11 cellular contexts compared by ENCODE assay signal in the genomic region with DNA sequence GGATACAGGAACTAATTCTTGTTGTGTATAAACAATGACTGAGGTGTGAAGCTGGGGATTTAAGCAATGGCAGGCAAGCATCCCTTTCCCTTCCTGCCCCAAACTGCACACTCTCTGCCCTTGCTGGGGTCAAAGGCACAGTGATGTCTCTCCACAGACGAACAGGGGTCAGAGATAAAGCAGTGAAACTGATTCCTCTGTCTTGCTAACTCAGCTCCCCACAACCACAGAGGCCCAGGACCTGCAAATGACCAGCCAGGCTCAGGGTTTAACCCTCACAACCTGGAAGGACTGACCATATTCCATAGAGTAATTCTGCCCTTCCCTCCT.
A peak's percentile ranks its signal among the peaks of the same experiment; 100 is the strongest.
DNase-seq lines count a peak whose midpoint lies in the region; ATAC-seq and TF ChIP-seq lines count a peak whose summit lies in the region.
"Had no signal": no experiment of that assay in that cellular context is flagged by ENCODE, and none has a peak within 500 bp of the region (broad histone marks: within the 10 kb centered on the region; RNA-seq: fewer than 3 reads in every experiment).

No MANE protein-coding gene starts in this region.

- H3K36me3 ChIP-seq in Panc1 (ENCODE audit: control insufficient read depth, insufficient read depth, low read length) (no peaks in the 10 kb centered on the region), mucosa of stomach (ENCODE audit: control insufficient read depth, insufficient read depth, low read length) (no peaks in the 10 kb centered on the region)
- H3K36me3 ChIP-seq: brain microvascular endothelial cell, tibial nerve had no signal

- peak overlapping the region; percentile 62 for H3K4me3 ChIP-seq in GM12865 (ENCODE audit: low read depth, low read length)
- peak overlapping the region; percentile 29 to 60; a peak in 3 of 4 replicates for H3K4me3 ChIP-seq in Panc1 (ENCODE audit: low read depth in 2 of 2, low read length in 2 of 2)
- no peak overlapping the region for H3K4me3 ChIP-seq in mucosa of stomach (ENCODE audit: low read length)

- peak; percentile 64 for DNase-seq in GM12865 (ENCODE audit: low read depth)
- DNase-seq in Panc1 (ENCODE audit: low read depth, low spot score): no peak
- no peak for DNase-seq in SKM-1 treated with dmso at 0.1 percent for 144 hours (lab: John Stamatoyannopoulos, UW; ENCODE audit: unreplicated experiment)
- DNase-seq in superior temporal gyrus (ENCODE audit: extremely low spot score): no peak
- DNase-seq in germinal center (ENCODE audit: low spot score): no peak
- no peak for DNase-seq in DMS153 (lab: John Stamatoyannopoulos, UW)
- DNase-seq: NCI-H146 had no signal

- H3K9ac ChIP-seq in mucosa of stomach (ENCODE audit: low read length): peak overlapping the region; percentile 19

- H3K27ac ChIP-seq in Panc1 (ENCODE audit: low read length): peak overlapping the region; percentile 83
- H3K27ac ChIP-seq: brain microvascular endothelial cell had no signal

- BruUV-seq in Panc1 (replicated peaks; lab: Mats Ljungman, UMichigan): no TSS peak

- POLR2A ChIA-PET in Panc1 (lab: Charles Lee): no interaction called here

- H3K9me3 ChIP-seq in Panc1 (ENCODE audit: control insufficient read depth, insufficient read depth, low read depth, low read length) (no peaks in the 10 kb centered on the region), mucosa of stomach (ENCODE audit: control insufficient read depth, low read length) (no peaks in the 10 kb centered on the region)
- H3K9me3 ChIP-seq: tibial nerve had no signal

- H3K27me3 ChIP-seq in Panc1 (ENCODE audit: control insufficient read depth, insufficient read depth, low read length) (no peaks in the 10 kb centered on the region), mucosa of stomach (ENCODE audit: control insufficient read depth, insufficient read depth, low read length) (no peaks in the 10 kb centered on the region)
- H3K27me3 ChIP-seq: brain microvascular endothelial cell had no signal

- in situ Hi-C loops in Panc1 (cut with HindIII; ENCODE audit: low pct_unique_long_range_greater_than_20kb, low sequenced_read_pairs): no loop called here

- ATAC-seq in GM21723 (IDR thresholded peaks at IDR 0.05; ENCODE audit: unreplicated experiment) (peak; percentile 7), Panc1 (0 out of 2 replicates have a peak, but pooled peaks have one; percentile 5)

- peaks cover 32% of the 10 kb centered on the region for H3K4me1 ChIP-seq in Panc1 (ENCODE audit: control insufficient read depth, insufficient read depth, low read length)
- peaks cover 59% of the 10 kb centered on the region for H3K4me1 ChIP-seq in mucosa of stomach (ENCODE audit: control insufficient read depth, insufficient read depth, low read length)

- TF ChIP-seq CTCF in GM12865 (IDR thresholded peaks at IDR 0.05; ENCODE audit: insufficient read depth, low read depth, low read length, missing control alignments): no peak
- TF ChIP-seq CTCF in Panc1 (IDR thresholded peaks at IDR 0.05): no peak

- intact Hi-C loops in Panc1 (cut with micrococcal nuclease; ENCODE audit: unreplicated experiment): no loop called here

- CTCF ChIA-PET in Panc1 (lab: Charles Lee): interaction anchor here (0.5 to 0.6 kb wide), 2 partner anchors 90 to 561 kb away, joined by 3 to 4 read pairs; no protein-coding TSS in a partner anchor
